15 cellular contexts compared by ENCODE assay signal in genomic region chr7:46972205-46972604, GRCh38.
A peak's percentile ranks its signal among the peaks of the same experiment; 100 is the strongest.
DNase-seq lines count a peak whose midpoint lies in the region; ATAC-seq, FAIRE-seq and TF ChIP-seq lines count a peak whose summit lies in the region.
"Had no signal": no experiment of that assay in that cellular context is flagged by ENCODE, and none has a peak within 500 bp of the region (broad histone marks: within the 10 kb centered on the region; RNA-seq: fewer than 3 reads in every experiment).

No MANE protein-coding gene starts in this region.

- H3K9me3 ChIP-seq in astrocyte (ENCODE audit: insufficient read depth, low read depth, low read length): no peaks in the 10 kb centered on the region
- H3K9me3 ChIP-seq in kidney (ENCODE audit: control insufficient read depth in 1 of 2, low read length in 2 of 2): no peaks in the 10 kb centered on the region
- H3K9me3 ChIP-seq: thoracic aorta had no signal

- H3K4me3 ChIP-seq in ACC112 (ENCODE audit: low read depth, low read length) (no peak overlapping the region), astrocyte (ENCODE audit: insufficient read depth, low read depth, low read length) (no peak overlapping the region), kidney (ENCODE audit: low read length in 2 of 2) (no peak overlapping the region)
- H3K4me3 ChIP-seq: thoracic aorta had no signal

- no peaks in the 10 kb centered on the region for H4K20me1 ChIP-seq in astrocyte (ENCODE audit: insufficient read depth, low read length)

- peak overlapping the region; percentile 98 for H3K27ac Mint-ChIP-seq in astrocyte (ENCODE audit: unreplicated experiment)
- H3K27ac Mint-ChIP-seq: B cell, endodermal cell had no signal

- peak; percentile 6 for DNase-seq in HK-2 (ENCODE audit: unreplicated experiment)
- DNase-seq in astrocyte (ENCODE audit: low read depth): peak; percentile 85
- peak; percentile 4 for DNase-seq in glomerular endothelial cell (ENCODE audit: extremely low read depth, low read depth, low spot score)
- DNase-seq in stimulated activated CD4-positive, alpha-beta T cell treated with anti-CD3 and anti-CD28 coated beads, Interleukin-4, amount 100 ng/mL, for 24 hours: no peak
- no peak for DNase-seq in central memory CD4-positive, alpha-beta T cell
- no peak for DNase-seq in kidney
- DNase-seq: amniotic stem cell, endodermal cell, GF-D8, OCI-M1 had no signal

- H3K79me2 ChIP-seq in ACC112 (ENCODE audit: control insufficient read depth, insufficient read depth, low read length, unreplicated experiment): no peaks in the 10 kb centered on the region
- H3K79me2 ChIP-seq in astrocyte (ENCODE audit: insufficient read depth, low read length): no peaks in the 10 kb centered on the region

- H3K4me2 ChIP-seq in astrocyte (ENCODE audit: low read length): peak overlapping the region; percentile 23

- no peak for ATAC-seq in HG02884 (IDR thresholded peaks at IDR 0.05; ENCODE audit: unreplicated experiment)
- ATAC-seq: sciatic nerve had no signal

- no peaks in the 10 kb centered on the region for H3K27me3 Mint-ChIP-seq in astrocyte (ENCODE audit: low read depth, unreplicated experiment)
- H3K27me3 Mint-ChIP-seq: B cell had no signal

- peak overlapping the region; percentile 68 for H2AFZ ChIP-seq in ACC112 (ENCODE audit: low read length, unreplicated experiment)
- peak overlapping the region; percentile 70 for H2AFZ ChIP-seq in astrocyte (ENCODE audit: low read depth, low read length)

- H3K4me3 Mint-ChIP-seq in astrocyte (ENCODE audit: unreplicated experiment): no peak overlapping the region
- H3K4me3 Mint-ChIP-seq: B cell, endodermal cell had no signal

- H3K27me3 ChIP-seq in ACC112 (ENCODE audit: insufficient read depth, low read length): no peaks in the 10 kb centered on the region
- H3K27me3 ChIP-seq in astrocyte (ENCODE audit: insufficient read depth, low read length): no peaks in the 10 kb centered on the region

- intact Hi-C loops in kidney (cut with DNase I): no loop called here

- no peaks in the 10 kb centered on the region for H3K9me3 Mint-ChIP-seq in astrocyte (ENCODE audit: unreplicated experiment)

- peaks cover 22% of the 10 kb centered on the region for H3K4me1 Mint-ChIP-seq in astrocyte (ENCODE audit: low read depth, unreplicated experiment)
- H3K4me1 Mint-ChIP-seq: B cell had no signal

- H3K36me3 ChIP-seq in ACC112 (ENCODE audit: insufficient read depth, low read length) (no peaks in the 10 kb centered on the region), astrocyte (ENCODE audit: insufficient read depth, low read length) (no peaks in the 10 kb centered on the region), kidney (ENCODE audit: control insufficient read depth in 1 of 2, insufficient read depth in 2 of 2, low read length in 2 of 2) (no peaks in the 10 kb centered on the region)
- H3K36me3 ChIP-seq: thoracic aorta had no signal

- no peak overlapping the region for H3K9ac ChIP-seq in astrocyte (ENCODE audit: low read length)
- H3K9ac ChIP-seq in kidney (ENCODE audit: low read length in 2 of 2): no peak overlapping the region

- H3K4me1 ChIP-seq in ACC112 (ENCODE audit: control insufficient read depth, insufficient read depth, low read length, unreplicated experiment) (peaks cover 8% of the 10 kb centered on the region), astrocyte (ENCODE audit: insufficient read depth, low read length) (peaks cover 15% of the 10 kb centered on the region), kidney (ENCODE audit: control insufficient read depth in 1 of 2, insufficient read depth in 1 of 2, low read depth in 1 of 2, low read length in 2 of 2) (no peaks in the 10 kb centered on the region)

- no peaks in the 10 kb centered on the region for H3K36me3 Mint-ChIP-seq in astrocyte (ENCODE audit: low read depth, unreplicated experiment)

- H3K27ac ChIP-seq in ACC112 (ENCODE audit: low read depth, low read length) (peak overlapping the region; percentile 49), astrocyte (ENCODE audit: low read depth, low read length) (peak overlapping the region; percentile 69), kidney (ENCODE audit: low read depth in 2 of 2, low read length in 2 of 2) (no peak overlapping the region)
- H3K27ac ChIP-seq: thoracic aorta had no signal

- TF ChIP-seq CTCF in astrocyte (IDR thresholded peaks at IDR 0.05; ENCODE audit: insufficient read depth, low read depth, low read length): no peak
- TF ChIP-seq CTCF in kidney (IDR thresholded peaks at IDR 0.05; ENCODE audit: borderline replicate concordance, extremely low read depth, insufficient read depth): no peak

- peak; percentile 92 for FAIRE-seq in astrocyte (lab: Jason Lieb, UNC)
- no peak for FAIRE-seq in kidney (lab: Jason Lieb, UNC)

Comparison
In these comparisons a context has a peak if more than half of its experiments do, and no peak if none do; other contexts are left out.
1. H3K27ac ChIP-seq: peak in ACC112 (single experiment) and astrocyte (single experiment); none in kidney (0 of 2).
2. DNase-seq: peak in HK-2 (single experiment), astrocyte (single experiment) and glomerular endothelial cell (single experiment); none in stimulated activated CD4-positive, alpha-beta T cell treated with anti-CD3 and anti-CD28 coated beads, Interleukin-4, amount 100 ng/mL, for 24 hours (single experiment), central memory CD4-positive, alpha-beta T cell (single experiment) and kidney (single experiment).